ENCODE assay signal across 10 cellular contexts in the genomic region with DNA sequence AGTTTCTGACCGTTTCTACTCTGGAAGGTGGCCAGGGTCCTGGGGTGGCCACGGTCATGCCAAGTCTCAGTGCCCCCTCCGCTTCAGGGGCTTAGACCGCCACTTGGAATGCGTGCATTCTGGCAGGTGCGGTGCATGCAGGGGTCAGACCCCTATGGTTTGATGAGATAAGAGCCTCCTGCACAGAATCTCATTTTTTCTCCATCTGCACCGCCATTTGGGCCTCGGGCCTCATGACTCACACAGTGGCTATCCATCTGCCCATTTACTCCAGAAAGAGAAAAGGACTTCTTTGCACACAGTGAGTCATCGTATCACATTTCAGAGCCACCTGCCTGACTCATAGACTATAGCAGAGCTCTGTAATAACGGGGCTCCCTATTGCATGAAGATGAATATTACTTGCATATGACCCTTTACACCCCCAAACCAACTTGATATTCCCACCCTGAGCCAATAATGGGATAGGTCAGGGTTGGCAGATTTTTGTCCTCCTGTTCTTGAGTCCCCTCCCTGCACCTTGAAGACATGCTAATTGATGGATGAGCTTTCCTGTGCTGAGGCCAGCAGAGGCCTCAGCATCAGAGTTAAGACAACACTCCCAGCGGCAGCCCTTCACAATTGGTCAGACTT.
DNase-seq lines count a peak whose midpoint lies in the region; ATAC-seq and TF ChIP-seq lines count a peak whose summit lies in the region.
"Had no signal": no experiment of that assay in that cellular context is flagged by ENCODE, and none has a peak within 500 bp of the region (broad histone marks: within the 10 kb centered on the region; RNA-seq: fewer than 3 reads in every experiment).

No MANE protein-coding gene starts in this region.

- no peaks in the 10 kb centered on the region for H3K4me1 ChIP-seq in left lung
- peaks cover 0 to 27% (median 13%) of the 10 kb centered on the region in 4 donors for H3K4me1 ChIP-seq in stomach

- H3K27ac ChIP-seq in left lung (no peak overlapping the region), stomach (no peak overlapping the region)
- H3K27ac ChIP-seq: ascending aorta had no signal

- no peaks in the 10 kb centered on the region for H3K27me3 ChIP-seq in left lung
- H3K27me3 ChIP-seq in stomach = no peaks in the 10 kb centered on the region
- H3K27me3 ChIP-seq: ascending aorta had no signal

- no peak for TF ChIP-seq EP300 in stomach (IDR thresholded peaks at IDR 0.05)

- intact Hi-C loops in left lung (cut with DNase I) = no loop called here
- intact Hi-C loops in stomach (cut with DNase I; ENCODE audit: low total_unique reads) = no loop called here

- H3K4me3 ChIP-seq in left lung (no peak overlapping the region), stomach (no peak overlapping the region)
- H3K4me3 ChIP-seq: ascending aorta had no signal

- H3K9me3 Mint-ChIP-seq in activated T-cell treated with anti-CD3 and anti-CD28 coated beads, Interleukin-2, amount 50 U/mL, for 72 hours = peaks cover 12 to 21% of the 10 kb centered on the region in 2 donors

- peak; percentile 39 for ATAC-seq in left lung
- no peak for ATAC-seq in activated T-cell treated with anti-CD3 and anti-CD28 coated beads, Interleukin-2, amount 50 U/mL, for 72 hours (replicated peaks in 1 of 2)
- no peak for ATAC-seq in HG02623 (IDR thresholded peaks at IDR 0.05; ENCODE audit: unreplicated experiment)
- ATAC-seq: T-helper 17 cell had no signal

- no peak for TF ChIP-seq POLR2A in stomach (IDR thresholded peaks at IDR 0.05)

- H3K36me3 ChIP-seq in left lung (no peaks in the 10 kb centered on the region), stomach (no peaks in the 10 kb centered on the region)
- H3K36me3 ChIP-seq: ascending aorta had no signal

- H3K4me3 Mint-ChIP-seq in activated T-cell treated with anti-CD3 and anti-CD28 coated beads, Interleukin-2, amount 50 U/mL, for 72 hours = no peak overlapping the region
- H3K4me3 Mint-ChIP-seq: T-helper 17 cell had no signal

- no peaks in the 10 kb centered on the region for H3K9me3 ChIP-seq in left lung
- no peaks in the 10 kb centered on the region for H3K9me3 ChIP-seq in stomach
- H3K9me3 ChIP-seq: ascending aorta had no signal

- 82 to 93% (median 88%) methylated on average over 11 of the region's 11 CpGs for WGBS in stomach, 5 donors

- DNase-seq in COLO668 (lab: John Stamatoyannopoulos, UW; ENCODE audit: unreplicated experiment) (peak; percentile 79), MV-4-11 (lab: John Stamatoyannopoulos, UW) (peak; percentile 9), amniotic epithelial cell (ENCODE audit: low read depth) (peak; percentile 90), left lung (no peak), stomach (no peak)
- no peak for DNase-seq in activated naive CD4-positive, alpha-beta T cell treated with anti-CD3 and anti-CD28 coated beads, Interleukin-2, amount 50 U/mL, for 16 hours
- no peak for DNase-seq in activated T-cell treated with anti-CD3 and anti-CD28 coated beads, Interleukin-2, amount 50 U/mL, for 72 hours
- DNase-seq: T-helper 17 cell had no signal

- peaks cover 3 to 4% of the 10 kb centered on the region in 2 donors for H3K36me3 Mint-ChIP-seq in activated T-cell treated with anti-CD3 and anti-CD28 coated beads, Interleukin-2, amount 50 U/mL, for 72 hours (ENCODE audit: insufficient read depth in 2 of 2)

- H3K27ac Mint-ChIP-seq in activated T-cell treated with anti-CD3 and anti-CD28 coated beads, Interleukin-2, amount 50 U/mL, for 72 hours = no peak overlapping the region
- H3K27ac Mint-ChIP-seq: T-helper 17 cell had no signal

- H3K4me1 Mint-ChIP-seq in activated T-cell treated with anti-CD3 and anti-CD28 coated beads, Interleukin-2, amount 50 U/mL, for 72 hours (ENCODE audit: low read depth) = no peaks in the 10 kb centered on the region
- H3K4me1 Mint-ChIP-seq: T-helper 17 cell had no signal

- no peak for TF ChIP-seq CTCF in left lung (IDR thresholded peaks at IDR 0.05)
- TF ChIP-seq CTCF in stomach (IDR thresholded peaks at IDR 0.05) = no peak

- H3K27me3 Mint-ChIP-seq in activated T-cell treated with anti-CD3 and anti-CD28 coated beads, Interleukin-2, amount 50 U/mL, for 72 hours (ENCODE audit: low read depth) = peaks cover 6% of the 10 kb centered on the region
- H3K27me3 Mint-ChIP-seq: T-helper 17 cell had no signal

Comparison
In these comparisons a context has a peak if more than half of its experiments do, and no peak if none do; other contexts are left out.
1. DNase-seq: peak in COLO668 (single experiment), MV-4-11 (single experiment) and amniotic epithelial cell (single experiment); none in left lung (0 of 2), activated naive CD4-positive, alpha-beta T cell treated with anti-CD3 and anti-CD28 coated beads, Interleukin-2, amount 50 U/mL, for 16 hours (single experiment), activated T-cell treated with anti-CD3 and anti-CD28 coated beads, Interleukin-2, amount 50 U/mL, for 72 hours (0 of 2) and stomach (single experiment).